In genomic region chr2:211854832-211855231, GRCh38 we compare ENCODE assay signal across 17 cellular contexts.
"Had no signal": no experiment of that assay in that cellular context is flagged by ENCODE, and none has a peak within 500 bp of the region (broad histone marks: within the 10 kb centered on the region; RNA-seq: fewer than 3 reads in every experiment).

No MANE protein-coding gene starts in this region.

- H3K9me3 Mint-ChIP-seq: activated naive CD8-positive, alpha-beta T cell treated with anti-CD3 and anti-CD28 coated beads for 36 hours; naive B cell had no signal

- H3K4me3 ChIP-seq: gastroesophageal sphincter, lung, transverse colon had no signal

- H3K4me1 Mint-ChIP-seq: activated B cell treated with CpG ODN at 0.5 μM for 24 hours; activated naive CD8-positive, alpha-beta T cell treated with anti-CD3 and anti-CD28 coated beads for 36 hours; naive B cell had no signal

- DNase-seq: activated B cell treated with CpG ODN at 0.5 μM for 24 hours; activated CD4-positive, alpha-beta T cell treated with anti-CD3 and anti-CD28 coated beads for 48 hours; activated naive CD8-positive, alpha-beta T cell treated with anti-CD3 and anti-CD28 coated beads for 36 hours; brain microvascular endothelial cell; effector CD8-positive, alpha-beta T cell; left colon; midbrain; naive B cell; posterior cingulate gyrus; right cardiac atrium; small intestine; stimulated activated CD4-positive, alpha-beta T cell treated with anti-CD3 and anti-CD28 coated beads, Interleukin-4, amount 100 ng/mL, for 24 hours; stimulated activated naive CD4-positive, alpha-beta T cell; transverse colon had no signal

- H3K9me3 ChIP-seq: gastroesophageal sphincter, transverse colon had no signal

- H3K27ac ChIP-seq: brain microvascular endothelial cell, epithelial cell of prostate, gastroesophageal sphincter, transverse colon had no signal

- H3K36me3 Mint-ChIP-seq: activated naive CD8-positive, alpha-beta T cell treated with anti-CD3 and anti-CD28 coated beads for 36 hours; naive B cell had no signal

- H3K36me3 ChIP-seq: brain microvascular endothelial cell, gastroesophageal sphincter, transverse colon had no signal

- H3K4me3 Mint-ChIP-seq: activated B cell treated with CpG ODN at 0.5 μM for 24 hours; activated naive CD8-positive, alpha-beta T cell treated with anti-CD3 and anti-CD28 coated beads for 36 hours; naive B cell had no signal

- ATAC-seq: gastroesophageal sphincter, left colon, right cardiac atrium had no signal

- H3K27me3 ChIP-seq: brain microvascular endothelial cell, gastroesophageal sphincter, transverse colon had no signal

- H3K4me1 ChIP-seq: gastroesophageal sphincter, transverse colon had no signal

- H3K27me3 Mint-ChIP-seq: activated B cell treated with CpG ODN at 0.5 μM for 24 hours; activated naive CD8-positive, alpha-beta T cell treated with anti-CD3 and anti-CD28 coated beads for 36 hours; naive B cell had no signal

- H3K27ac Mint-ChIP-seq: activated B cell treated with CpG ODN at 0.5 μM for 24 hours; activated naive CD8-positive, alpha-beta T cell treated with anti-CD3 and anti-CD28 coated beads for 36 hours; naive B cell had no signal
